19 cellular contexts compared by ENCODE assay signal in the genomic region with DNA sequence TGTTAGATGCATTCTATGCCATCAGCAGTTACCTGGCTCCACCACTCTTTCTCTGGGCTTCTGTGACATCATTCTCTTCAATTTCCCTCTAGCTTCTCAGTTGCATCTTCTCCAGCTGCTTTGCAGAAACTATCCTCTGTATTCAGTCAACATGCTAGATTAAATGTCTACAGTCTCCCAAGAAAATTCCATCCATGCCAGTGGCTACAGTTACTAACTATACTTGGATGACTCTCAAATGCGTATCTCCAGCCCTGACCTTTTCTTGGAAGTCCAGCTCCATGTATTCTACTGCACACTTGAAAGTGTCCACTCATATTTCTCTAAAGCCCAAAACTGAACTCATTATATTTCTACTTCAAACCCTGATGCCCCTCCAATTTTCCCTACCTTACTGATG.
A peak's percentile ranks its signal among the peaks of the same experiment; 100 is the strongest.
DNase-seq lines count a peak whose midpoint lies in the region; ATAC-seq and TF ChIP-seq lines count a peak whose summit lies in the region.
"Had no signal": no experiment of that assay in that cellular context is flagged by ENCODE, and none has a peak within 500 bp of the region (broad histone marks: within the 10 kb centered on the region; RNA-seq: fewer than 3 reads in every experiment).

No MANE protein-coding gene starts in this region.

- TF ChIP-seq CTCF in fibroblast of mammary gland (conservative IDR thresholded peaks at IDR 0.05; ENCODE audit: control insufficient read depth, insufficient read depth, low read depth, low read length), result no peak

- H3K9ac ChIP-seq in adipocyte (ENCODE audit: low read length), result no peak overlapping the region

- no peak overlapping the region for H3K4me3 Mint-ChIP-seq in T-helper 17 cell
- H3K4me3 Mint-ChIP-seq: CD4-positive, CD25-positive, alpha-beta regulatory T cell had no signal

- H3K27ac Mint-ChIP-seq in T-helper 17 cell, result no peak overlapping the region
- H3K27ac Mint-ChIP-seq: CD4-positive, CD25-positive, alpha-beta regulatory T cell had no signal

- peak; percentile 75 for DNase-seq in EH (ENCODE audit: low read depth)
- peak; percentile 14 for DNase-seq in adipocyte (ENCODE audit: low read depth)
- peak; percentile 6 for DNase-seq in fibroblast of mammary gland (ENCODE audit: low read depth)
- peak; percentile 16 for DNase-seq in stromal cell of bone marrow (ENCODE audit: low read depth)
- DNase-seq in COLO829 (ENCODE audit: low spot score), result no peak
- DNase-seq in T-helper 17 cell, result no peak
- DNase-seq: AML-193; Calu3; CD4-positive, CD25-positive, alpha-beta regulatory T cell; DMS79; GF-D8; H7; NCI-H2029; NCI-H2171 treated with DMSO at 0.1 percent for 48 hours; NCI-H82; SHP77 had no signal

- H3K27me3 ChIP-seq in adipocyte (replicated peaks; ENCODE audit: control insufficient read depth, insufficient read depth, low read length), result no peaks in the 10 kb centered on the region

- ATAC-seq in HG03097 (IDR thresholded peaks at IDR 0.05; ENCODE audit: low FRiP score, unreplicated experiment) (no peak), T-helper 17 cell (no peak)
- ATAC-seq: HepG2, SK-N-SH treated with all-trans-retinoic acid at 6 μM for 48 hours had no signal

- H3K4me1 Mint-ChIP-seq in T-helper 17 cell, result no peaks in the 10 kb centered on the region
- H3K4me1 Mint-ChIP-seq: CD4-positive, CD25-positive, alpha-beta regulatory T cell had no signal

- H3K36me3 ChIP-seq in adipocyte (ENCODE audit: control insufficient read depth, insufficient read depth, low read length, severe bottlenecking), result no peaks in the 10 kb centered on the region

- no peak overlapping the region for H3K4me3 ChIP-seq in adipocyte (ENCODE audit: low read length)
- H3K4me3 ChIP-seq in fibroblast of mammary gland (ENCODE audit: control insufficient read depth, low read depth, low read length), result no peak overlapping the region

- no peaks in the 10 kb centered on the region for H3K36me3 Mint-ChIP-seq in T-helper 17 cell (ENCODE audit: low read depth)
- H3K36me3 Mint-ChIP-seq: CD4-positive, CD25-positive, alpha-beta regulatory T cell had no signal

- H3K27me3 Mint-ChIP-seq in T-helper 17 cell, result no peaks in the 10 kb centered on the region
- H3K27me3 Mint-ChIP-seq: CD4-positive, CD25-positive, alpha-beta regulatory T cell had no signal

- no peaks in the 10 kb centered on the region for H3K4me1 ChIP-seq in adipocyte (ENCODE audit: control insufficient read depth, insufficient read depth, low read length)

- H3K9me3 ChIP-seq in adipocyte (ENCODE audit: control insufficient read depth, low read length) (no peaks in the 10 kb centered on the region), T-helper 17 cell (ENCODE audit: control insufficient read depth, low read length, poor library complexity, severe bottlenecking) (no peaks in the 10 kb centered on the region)

Comparison
In these comparisons a context has a peak if more than half of its experiments do, and no peak if none do; other contexts are left out.
1. DNase-seq: peak in EH (single experiment), adipocyte (single experiment), fibroblast of mammary gland (single experiment) and stromal cell of bone marrow (single experiment); none in COLO829 (single experiment) and T-helper 17 cell (0 of 3).